Comparison of ENCODE assay signal across 3 cellular contexts in the genomic region with DNA sequence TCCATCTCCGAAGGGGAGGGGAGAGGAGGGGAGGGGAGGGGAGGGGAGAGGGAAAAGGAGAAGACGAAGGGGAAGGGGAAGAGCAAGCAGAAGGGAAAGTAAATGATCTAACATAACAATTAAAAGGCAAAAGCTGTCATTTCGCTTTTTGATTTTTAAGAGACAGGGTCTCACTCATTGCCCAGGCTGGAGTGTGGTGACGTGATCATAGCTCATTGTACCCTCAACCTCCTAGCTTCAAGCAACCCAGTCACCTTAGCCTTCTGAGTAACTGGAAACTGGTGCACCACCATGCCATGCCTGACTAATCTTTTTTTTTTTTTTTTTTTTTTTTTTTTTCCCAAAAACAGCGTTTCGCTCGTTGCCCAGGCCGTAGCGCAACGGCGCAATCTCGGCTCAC.
TF ChIP-seq lines count a peak whose summit lies in the region.

No MANE protein-coding gene starts in this region.

TF ChIP-seq in GM12891, 5 proteins besides CTCF, POLR2A, EP300 and RAD21:
- no peak for TF ChIP-seq SPI1 (IDR thresholded peaks at IDR 0.05; ENCODE audit: low read depth, low read length)
- TF ChIP-seq POU2F2 (IDR thresholded peaks at IDR 0.05; ENCODE audit: low read depth, low read length): no peak
- no peak for TF ChIP-seq TAF1 (IDR thresholded peaks at IDR 0.05; ENCODE audit: low read depth, low read length)
- peak; percentile 33 for TF ChIP-seq PAX5 (IDR thresholded peaks at IDR 0.05; ENCODE audit: insufficient read depth, low read length, severe bottlenecking)

TF ChIP-seq in IMR-90, 13 proteins besides CTCF, POLR2A, EP300 and RAD21:
- TF ChIP-seq MXI1 (IDR thresholded peaks at IDR 0.05; ENCODE audit: borderline replicate concordance, low read depth, low read length): no peak
- TF ChIP-seq FOS (IDR thresholded peaks at IDR 0.05; ENCODE audit: low read depth, low read length): no peak
- TF ChIP-seq CEBPB (IDR thresholded peaks at IDR 0.05; ENCODE audit: low read depth, low read length): no peak
- TF ChIP-seq CHD1 (IDR thresholded peaks at IDR 0.05; ENCODE audit: low read depth, low read length): no peak
- TF ChIP-seq RCOR1 (IDR thresholded peaks at IDR 0.05; ENCODE audit: insufficient replicate concordance, low read length): no peak
- TF ChIP-seq MAFK (IDR thresholded peaks at IDR 0.05; ENCODE audit: low read depth, low read length): no peak
- no peak for TF ChIP-seq RFX5 (IDR thresholded peaks at IDR 0.05; ENCODE audit: low read depth, low read length)
- TF ChIP-seq SMC3 (IDR thresholded peaks at IDR 0.05; ENCODE audit: low read depth, low read length): no peak
- no peak for TF ChIP-seq BHLHE40 (IDR thresholded peaks at IDR 0.05; ENCODE audit: low read depth, low read length)
- TF ChIP-seq NFE2L2 (IDR thresholded peaks at IDR 0.05; ENCODE audit: low read depth, low read length): no peak
- TF ChIP-seq, protein P1, sequence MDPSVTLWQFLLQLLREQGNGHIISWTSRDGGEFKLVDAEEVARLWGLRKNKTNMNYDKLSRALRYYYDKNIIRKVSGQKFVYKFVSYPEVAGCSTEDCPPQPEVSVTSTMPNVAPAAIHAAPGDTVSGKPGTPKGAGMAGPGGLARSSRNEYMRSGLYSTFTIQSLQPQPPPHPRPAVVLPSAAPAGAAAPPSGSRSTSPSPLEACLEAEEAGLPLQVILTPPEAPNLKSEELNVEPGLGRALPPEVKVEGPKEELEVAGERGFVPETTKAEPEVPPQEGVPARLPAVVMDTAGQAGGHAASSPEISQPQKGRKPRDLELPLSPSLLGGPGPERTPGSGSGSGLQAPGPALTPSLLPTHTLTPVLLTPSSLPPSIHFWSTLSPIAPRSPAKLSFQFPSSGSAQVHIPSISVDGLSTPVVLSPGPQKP (IDR thresholded peaks at IDR 0.05; ENCODE audit: borderline replicate concordance, low read depth, low read length): no peak
- TF ChIP-seq, protein P2, sequence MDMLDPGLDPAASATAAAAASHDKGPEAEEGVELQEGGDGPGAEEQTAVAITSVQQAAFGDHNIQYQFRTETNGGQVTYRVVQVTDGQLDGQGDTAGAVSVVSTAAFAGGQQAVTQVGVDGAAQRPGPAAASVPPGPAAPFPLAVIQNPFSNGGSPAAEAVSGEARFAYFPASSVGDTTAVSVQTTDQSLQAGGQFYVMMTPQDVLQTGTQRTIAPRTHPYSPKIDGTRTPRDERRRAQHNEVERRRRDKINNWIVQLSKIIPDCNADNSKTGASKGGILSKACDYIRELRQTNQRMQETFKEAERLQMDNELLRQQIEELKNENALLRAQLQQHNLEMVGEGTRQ (IDR thresholded peaks at IDR 0.05; ENCODE audit: low read depth, low read length): no peak

TF ChIP-seq in HepG2, 621 proteins besides CTCF, POLR2A, EP300 and RAD21:
- TF ChIP-seq HNRNPK (IDR thresholded peaks at IDR 0.05; ENCODE audit: low read depth, low read length, poor library complexity, severe bottlenecking): peak; percentile 90
- TF ChIP-seq ATF7 (IDR thresholded peaks at IDR 0.05): no peak
- no peak for TF ChIP-seq ATF7 (CRISPR knock-in tag; IDR thresholded peaks at IDR 0.05)
- TF ChIP-seq, protein P3, sequence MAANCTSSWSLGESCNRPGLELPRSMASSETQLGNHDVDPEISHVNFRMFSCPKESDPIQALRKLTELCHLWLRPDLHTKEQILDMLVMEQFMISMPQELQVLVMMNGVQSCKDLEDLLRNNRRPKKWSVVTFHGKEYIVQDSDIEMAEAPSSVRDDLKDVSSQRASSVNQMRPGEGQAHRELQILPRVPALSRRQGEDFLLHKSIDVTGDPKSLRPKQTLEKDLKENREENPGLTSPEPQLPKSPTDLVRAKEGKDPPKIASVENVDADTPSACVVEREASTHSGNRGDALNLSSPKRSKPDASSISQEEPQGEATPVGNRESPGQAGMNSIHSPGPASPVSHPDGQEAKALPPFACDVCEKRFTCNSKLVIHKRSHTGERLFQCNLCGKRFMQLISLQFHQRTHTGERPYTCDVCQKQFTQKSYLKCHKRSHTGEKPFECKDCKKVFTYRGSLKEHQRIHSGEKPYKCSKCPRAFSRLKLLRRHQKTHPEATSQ (CRISPR knock-in tag; IDR thresholded peaks at IDR 0.05; ENCODE audit: borderline replicate concordance): no peak
